In genomic region chr18:8037296-8037695, GRCh38 we compare ENCODE assay signal across 21 cellular contexts.
DNase-seq lines count a peak whose midpoint lies in the region; ATAC-seq, FAIRE-seq and TF ChIP-seq lines count a peak whose summit lies in the region.
"Had no signal": no experiment of that assay in that cellular context is flagged by ENCODE, and none has a peak within 500 bp of the region (broad histone marks: within the 10 kb centered on the region; RNA-seq: fewer than 3 reads in every experiment).

No MANE protein-coding gene starts in this region.

- DNase-seq in activated T-cell treated with anti-CD3 and anti-CD28 coated beads, Interleukin-2, amount 50 U/mL, for 72 hours, result no peak
- DNase-seq in activated T-cell treated with anti-CD3 and anti-CD28 coated beads, Interleukin-2, amount 50 U/mL, for 1 hour, result no peak
- DNase-seq in A549 (ENCODE audit: low read depth in 1 of 2, low spot score in 1 of 2), result no peak
- DNase-seq in central memory CD8-positive, alpha-beta T cell (ENCODE audit: low spot score in 2 of 2), result no peak
- no peak for DNase-seq in stimulated activated naive B cell treated with anti-CD40 and anti-IgM and Interleukin-4, amounts not matched to agents 10 μg/mL and 1 μg/mL and 100 μg/mL, for 72 hours
- no peak for DNase-seq in caudate nucleus (lab: John Stamatoyannopoulos, UW)
- DNase-seq: 8988T; C1 segment of cervical spinal cord; Calu3; CD4-positive, alpha-beta memory T cell; COR-L47; DMS53; DMS79 treated with DMSO at 0.1 percent for 48 hours; GF-D8; GOT3; HFFc6 had no signal

- peak; percentile 51 to 67 for ATAC-seq in activated T-cell treated with anti-CD3 and anti-CD28 coated beads, Interleukin-2, amount 50 U/mL, for 72 hours (replicated peaks in 1 of 2)
- ATAC-seq in A549 (no peak), HG02870 (IDR thresholded peaks at IDR 0.05; ENCODE audit: unreplicated experiment) (no peak)
- no peak for ATAC-seq in central memory CD8-positive, alpha-beta T cell (replicated peaks; ENCODE audit: extremely low read depth, poor library complexity, severe bottlenecking)
- no peak for ATAC-seq in stimulated activated naive B cell treated with anti-CD40 and anti-IgM and Interleukin-4, amounts not matched to agents 10 μg/mL and 1 μg/mL and 100 μg/mL, for 72 hours (replicated peaks)

- H3K4me1 Mint-ChIP-seq in activated T-cell treated with anti-CD3 and anti-CD28 coated beads, Interleukin-2, amount 50 U/mL, for 72 hours (ENCODE audit: low read depth), result peaks cover 8% of the 10 kb centered on the region
- peaks cover 12% of the 10 kb centered on the region for H3K4me1 Mint-ChIP-seq in central memory CD8-positive, alpha-beta T cell
- no peaks in the 10 kb centered on the region for H3K4me1 Mint-ChIP-seq in stimulated activated naive B cell treated with anti-CD40 and anti-IgM and Interleukin-4, amounts not matched to agents 10 μg/mL and 1 μg/mL and 100 μg/mL, for 72 hours

- WGBS in A549 (ENCODE audit: missing lambda C conversion rate), result 42% methylated on average over 1 of the region's 1 CpG

- peak overlapping the region in 1 of 2 donors; percentile 47 for H3K4me3 Mint-ChIP-seq in activated T-cell treated with anti-CD3 and anti-CD28 coated beads, Interleukin-2, amount 50 U/mL, for 72 hours
- H3K4me3 Mint-ChIP-seq in central memory CD8-positive, alpha-beta T cell, result no peak overlapping the region
- no peak overlapping the region for H3K4me3 Mint-ChIP-seq in stimulated activated naive B cell treated with anti-CD40 and anti-IgM and Interleukin-4, amounts not matched to agents 10 μg/mL and 1 μg/mL and 100 μg/mL, for 72 hours
- H3K4me3 Mint-ChIP-seq: CD4-positive, alpha-beta memory T cell; HFFc6 had no signal

- no peak for TF ChIP-seq POLR2A in A549 (IDR thresholded peaks at IDR 0.05; ENCODE audit: low read length)

- CTCF ChIA-PET in A549 (lab: Yijun Ruan, JAX), result no interaction called here

- peak overlapping the region in 1 of 2 experiments; percentile 54; a peak in 3 of 6 replicates for H3K27ac ChIP-seq in A549
- no peak overlapping the region for H3K27ac ChIP-seq in caudate nucleus (ENCODE audit: low read depth, low read length)

- H3K27me3 Mint-ChIP-seq in activated T-cell treated with anti-CD3 and anti-CD28 coated beads, Interleukin-2, amount 50 U/mL, for 72 hours (ENCODE audit: low read depth), result no peaks in the 10 kb centered on the region
- no peaks in the 10 kb centered on the region for H3K27me3 Mint-ChIP-seq in central memory CD8-positive, alpha-beta T cell
- H3K27me3 Mint-ChIP-seq in stimulated activated naive B cell treated with anti-CD40 and anti-IgM and Interleukin-4, amounts not matched to agents 10 μg/mL and 1 μg/mL and 100 μg/mL, for 72 hours, result no peaks in the 10 kb centered on the region
- H3K27me3 Mint-ChIP-seq: CD4-positive, alpha-beta memory T cell had no signal

- peak overlapping the region; percentile 54; the same call in 2 of the 3 replicates for H3K4me2 ChIP-seq in A549

- H3K9me3 ChIP-seq in A549, result no peaks in the 10 kb centered on the region
- H3K9me3 ChIP-seq: HAP-1 had no signal

- peaks cover 0 to 3% of the 10 kb centered on the region in 2 donors for H3K9me3 Mint-ChIP-seq in activated T-cell treated with anti-CD3 and anti-CD28 coated beads, Interleukin-2, amount 50 U/mL, for 72 hours
- H3K9me3 Mint-ChIP-seq in central memory CD8-positive, alpha-beta T cell, result no peaks in the 10 kb centered on the region
- H3K9me3 Mint-ChIP-seq in stimulated activated naive B cell treated with anti-CD40 and anti-IgM and Interleukin-4, amounts not matched to agents 10 μg/mL and 1 μg/mL and 100 μg/mL, for 72 hours, result no peaks in the 10 kb centered on the region
- H3K9me3 Mint-ChIP-seq: HFFc6 had no signal

- H3K27ac Mint-ChIP-seq in activated T-cell treated with anti-CD3 and anti-CD28 coated beads, Interleukin-2, amount 50 U/mL, for 72 hours, result peak overlapping the region; percentile 45
- H3K27ac Mint-ChIP-seq in central memory CD8-positive, alpha-beta T cell (ENCODE audit: low read depth), result peak overlapping the region; percentile 49
- peak overlapping the region; percentile 59 for H3K27ac Mint-ChIP-seq in stimulated activated naive B cell treated with anti-CD40 and anti-IgM and Interleukin-4, amounts not matched to agents 10 μg/mL and 1 μg/mL and 100 μg/mL, for 72 hours
- H3K27ac Mint-ChIP-seq: HFFc6 had no signal

- FAIRE-seq in A549 (lab: Jason Lieb, UNC), result no peak
- FAIRE-seq: GM12891, GM18507, H54 had no signal

- no peak for TF ChIP-seq RAD21 in A549 (conservative IDR thresholded peaks at IDR 0.05 in 1 of 2, IDR thresholded peaks at IDR 0.05 in 1 of 2)

- H3K4me1 ChIP-seq in A549, result peaks cover 35% of the 10 kb centered on the region
- H3K4me1 ChIP-seq: HAP-1 had no signal

- H3K36me3 Mint-ChIP-seq in activated T-cell treated with anti-CD3 and anti-CD28 coated beads, Interleukin-2, amount 50 U/mL, for 72 hours (ENCODE audit: insufficient read depth in 2 of 2), result no peaks in the 10 kb centered on the region
- no peaks in the 10 kb centered on the region for H3K36me3 Mint-ChIP-seq in central memory CD8-positive, alpha-beta T cell (ENCODE audit: insufficient read depth)
- no peaks in the 10 kb centered on the region for H3K36me3 Mint-ChIP-seq in stimulated activated naive B cell treated with anti-CD40 and anti-IgM and Interleukin-4, amounts not matched to agents 10 μg/mL and 1 μg/mL and 100 μg/mL, for 72 hours
- H3K36me3 Mint-ChIP-seq: CD4-positive, alpha-beta memory T cell had no signal

- no peak overlapping the region for H3K4me3 ChIP-seq in A549
- H3K4me3 ChIP-seq: HAP-1 had no signal

- TF ChIP-seq CTCF in A549 (IDR thresholded peaks at IDR 0.05), result no peak

- no peak for TF ChIP-seq EP300 in A549 (IDR thresholded peaks at IDR 0.05)

- POLR2A ChIA-PET in A549 (lab: Yijun Ruan, JAX), result no interaction called here

TF ChIP-seq in A549, 52 proteins besides CTCF, POLR2A, EP300 and RAD21:
- TF ChIP-seq ZFP36 (IDR thresholded peaks at IDR 0.05; ENCODE audit: borderline replicate concordance, partially characterized antibody) (no peak), CHD2 (IDR thresholded peaks at IDR 0.05; ENCODE audit: low read length, partially characterized antibody) (no peak), NR3C1 (IDR thresholded peaks at IDR 0.05) (no peak), PHF8 (IDR thresholded peaks at IDR 0.05; ENCODE audit: borderline replicate concordance, low read depth) (no peak), ATOH8 (CRISPR knock-in tag; IDR thresholded peaks at IDR 0.05; ENCODE audit: low read depth) (no peak), CBX8 (IDR thresholded peaks at IDR 0.05) (no peak), FOSL2 (IDR thresholded peaks at IDR 0.05) (no peak), FOSL2 (CRISPR knock-in tag; IDR thresholded peaks at IDR 0.05) (no peak), TFCP2L1 (CRISPR knock-in tag; IDR thresholded peaks at IDR 0.05) (no peak), HDAC2 (IDR thresholded peaks at IDR 0.05) (no peak)

Comparison
In these comparisons a context has a peak if more than half of its experiments do, and no peak if none do; other contexts are left out.
1. ATAC-seq: peak in activated T-cell treated with anti-CD3 and anti-CD28 coated beads, Interleukin-2, amount 50 U/mL, for 72 hours (2 of 2); none in A549 (0 of 2), central memory CD8-positive, alpha-beta T cell (single experiment), stimulated activated naive B cell treated with anti-CD40 and anti-IgM and Interleukin-4, amounts not matched to agents 10 μg/mL and 1 μg/mL and 100 μg/mL, for 72 hours (0 of 2) and HG02870 (single experiment).
2. Peak in every context shown above with its lines, with median percentiles within 50 percentile points of each other: H3K27ac Mint-ChIP-seq.